Comparison of ENCODE assay signal across 8 cellular contexts in genomic region chr10:123007558-123008378, GRCh38. TPM values are rescaled to one million over a fixed set of nuclear protein-coding genes. Genes with fewer than 3 reads are reported as not detected.
DNase-seq lines count a peak whose midpoint lies in the region; ATAC-seq and TF ChIP-seq lines count a peak whose summit lies in the region.

No MANE protein-coding gene starts in this region.

- no peak for TF ChIP-seq CTCF in endothelial cell (IDR thresholded peaks at IDR 0.05; ENCODE audit: unreplicated experiment)

- H3K27me3 ChIP-seq in mononuclear cell (ENCODE audit: insufficient read depth, low read length) = no peaks in the 10 kb centered on the region

- H3K27ac Mint-ChIP-seq in endothelial cell (ENCODE audit: unreplicated experiment) = peak overlapping the region; percentile 74

- ATAC-seq in GM18502 (IDR thresholded peaks at IDR 0.05; ENCODE audit: poor library complexity, unreplicated experiment) (peak; percentile 42), HG02852 (IDR thresholded peaks at IDR 0.05; ENCODE audit: unreplicated experiment) (peak; percentile 44)

- peaks cover 8% of the 10 kb centered on the region for H3K36me3 Mint-ChIP-seq in endothelial cell (ENCODE audit: low read depth, unreplicated experiment)

- H3K4me1 ChIP-seq in mononuclear cell (ENCODE audit: insufficient read depth, low read length) = peaks cover 23% of the 10 kb centered on the region

- peaks cover 8% of the 10 kb centered on the region for H3K27me3 Mint-ChIP-seq in endothelial cell (ENCODE audit: unreplicated experiment)

- H3K4me3 ChIP-seq in mononuclear cell (ENCODE audit: low read length) = peak overlapping the region; percentile 90

- peaks cover 22% of the 10 kb centered on the region for H3K4me1 Mint-ChIP-seq in endothelial cell (ENCODE audit: unreplicated experiment)

- peak; percentile 30 for DNase-seq in NCI-H460 (ENCODE audit: extremely low read depth, low read depth)
- DNase-seq in activated CD4-positive, alpha-beta T cell treated with anti-CD3 and anti-CD28 coated beads, Interleukin-2, amount 50 U/mL, for 4 hours = peak; percentile 19 to 36
- peak; percentile 15 for DNase-seq in endothelial cell (ENCODE audit: low spot score)
- DNase-seq in stimulated activated naive CD4-positive, alpha-beta T cell (lab: John Stamatoyannopoulos, UW) = peak; percentile 25 to 72 (median 50)
- DNase-seq in OCI-M2 (lab: John Stamatoyannopoulos, UW; ENCODE audit: unreplicated experiment) = no peak

- no peaks in the 10 kb centered on the region for H3K9me3 ChIP-seq in mononuclear cell (ENCODE audit: low read depth, low read length)

- H3K4me3 Mint-ChIP-seq in endothelial cell (ENCODE audit: unreplicated experiment) = peak overlapping the region; percentile 100

- H3K9me3 Mint-ChIP-seq in endothelial cell (ENCODE audit: unreplicated experiment) = no peaks in the 10 kb centered on the region

RNA-seq across cellular contexts. Expression of gene IKZF5, which starts 0.8 kb away (rescaled TPM):
- total RNA-seq in NCI-H460 (2014; rRNA removed; shearing (Covaris generic)) = 4.0 and 5.6 TPM in 2 replicates
- polyA plus RNA-seq in NCI-H460 (2014; cell fraction: nucleus; rRNA removed) = 5.7 and 11.8 TPM in 2 replicates
- total RNA-seq in endothelial cell (ENCODE audit: unreplicated experiment) = 14.9 TPM
- total RNA-seq in mononuclear cell = 37.3 TPM

RNA-seq across cellular contexts. Expression of gene ACADSB, which starts 1.0 kb away (rescaled TPM):
- total RNA-seq in NCI-H460 (2014; rRNA removed; shearing (Covaris generic)) = 11.0 and 11.3 TPM in 2 replicates
- 10.8 and 18.9 TPM in 2 replicates for polyA plus RNA-seq in NCI-H460 (2014; cell fraction: nucleus; rRNA removed)
- total RNA-seq in endothelial cell (ENCODE audit: unreplicated experiment) (35.6 TPM), mononuclear cell (6.4 TPM)

RNA-seq across cellular contexts. Expression of gene PSTK, which starts 27.6 kb away (rescaled TPM):
- 5.6 and 9.5 TPM in 2 replicates for total RNA-seq in NCI-H460 (2014; rRNA removed; shearing (Covaris generic))
- polyA plus RNA-seq in NCI-H460 (2014; cell fraction: nucleus; rRNA removed) = 4.5 and 12.9 TPM in 2 replicates
- total RNA-seq in endothelial cell (ENCODE audit: unreplicated experiment) = 5.2 TPM
- total RNA-seq in mononuclear cell = 8.4 TPM

RNA-seq across cellular contexts. Expression of gene C10orf88, which starts 53.7 kb away (rescaled TPM):
- 13.5 and 14.6 TPM in 2 replicates for total RNA-seq in NCI-H460 (2014; rRNA removed; shearing (Covaris generic))
- 6.9 and 11.0 TPM in 2 replicates for polyA plus RNA-seq in NCI-H460 (2014; cell fraction: nucleus; rRNA removed)
- total RNA-seq in endothelial cell (ENCODE audit: unreplicated experiment) = 9.9 TPM
- total RNA-seq in mononuclear cell = 2.1 TPM
